1 cellular context compared by ENCODE assay signal in genomic region chr17:74490716-74491115, GRCh38.
A peak's percentile ranks its signal among the peaks of the same experiment; 100 is the strongest.
TF ChIP-seq lines count a peak whose summit lies in the region.

No MANE protein-coding gene starts in this region.

TF ChIP-seq in GM12878, 131 proteins besides CTCF, POLR2A, EP300 and RAD21:
- TF ChIP-seq SKIL (IDR thresholded peaks at IDR 0.05; ENCODE audit: low read depth, poor library complexity, severe bottlenecking) (no peak), POLR2AphosphoS5 (IDR thresholded peaks at IDR 0.05; ENCODE audit: low read length) (0 out of 2 replicates have a peak, but pooled peaks have one; percentile 32)
